ENCODE assay signal across 15 cellular contexts in the genomic region with DNA sequence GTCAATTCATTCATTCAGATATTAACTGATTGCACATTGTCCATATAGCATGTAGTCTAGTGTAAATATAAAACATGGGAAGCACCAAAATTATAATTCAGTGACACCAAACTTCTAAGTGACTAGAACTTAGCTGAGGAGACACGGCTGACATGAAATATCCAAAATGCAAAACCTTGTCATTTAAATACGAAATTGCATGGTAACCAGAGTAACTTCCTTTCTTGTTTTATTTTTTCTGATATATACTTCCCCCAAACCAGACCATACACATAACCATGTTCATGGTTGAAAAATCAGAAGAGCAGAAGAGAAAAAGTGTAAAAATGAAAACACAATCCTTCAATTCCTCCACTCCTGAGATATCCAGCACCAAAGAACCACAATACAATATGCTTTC. TPM values are rescaled to one million over a fixed set of nuclear protein-coding genes. Genes with fewer than 3 reads are reported as not detected.
DNase-seq lines count a peak whose midpoint lies in the region; ATAC-seq and FAIRE-seq lines count a peak whose summit lies in the region.
"Had no signal": no experiment of that assay in that cellular context is flagged by ENCODE, and none has a peak within 500 bp of the region (broad histone marks: within the 10 kb centered on the region; RNA-seq: fewer than 3 reads in every experiment).

No MANE protein-coding gene starts in this region.

- no peak overlapping the region for H3K27ac ChIP-seq in CD4-positive, CD25-positive, alpha-beta regulatory T cell (ENCODE audit: insufficient read depth, low read length, poor library complexity, severe bottlenecking)
- H3K27ac ChIP-seq: VCaP had no signal

- peaks cover 0 to 2% (median 0%) of the 10 kb centered on the region in 7 donors for H3K9me3 Mint-ChIP-seq in CD4-positive, CD25-positive, alpha-beta regulatory T cell
- no peaks in the 10 kb centered on the region for H3K9me3 Mint-ChIP-seq in activated CD4-positive, alpha-beta memory T cell treated with anti-CD3 and anti-CD28 coated beads, Interleukin-2, amount 10 ng/mL, durations not matched to agents 7 days and 5 days
- no peaks in the 10 kb centered on the region for H3K9me3 Mint-ChIP-seq in memory B cell

- H3K4me1 ChIP-seq in CD4-positive, CD25-positive, alpha-beta regulatory T cell (ENCODE audit: control insufficient read depth, insufficient read depth, low read length, poor library complexity, severe bottlenecking) = peaks cover 42% of the 10 kb centered on the region

- POLR2A ChIA-PET in activated CD4-positive, alpha-beta memory T cell treated with anti-CD3 and anti-CD28 coated beads, Interleukin-2, amount 10 ng/mL, durations not matched to agents 7 days and 5 days (lab: Charles Lee) = interaction anchor here (1.2 to 1.3 kb wide), 2 partner anchors 38 to 47 kb away, joined by 3 to 4 read pairs; partner anchors contain the start of gene CBLB

- peaks cover 36 to 81% (median 70%) of the 10 kb centered on the region in 4 donors for H3K4me1 Mint-ChIP-seq in CD4-positive, CD25-positive, alpha-beta regulatory T cell
- H3K4me1 Mint-ChIP-seq in activated CD4-positive, alpha-beta memory T cell treated with anti-CD3 and anti-CD28 coated beads, Interleukin-2, amount 10 ng/mL, durations not matched to agents 7 days and 5 days = peaks cover 75% of the 10 kb centered on the region
- peaks cover 49% of the 10 kb centered on the region for H3K4me1 Mint-ChIP-seq in memory B cell

- no peaks in the 10 kb centered on the region for H3K9me3 ChIP-seq in CD4-positive, CD25-positive, alpha-beta regulatory T cell (ENCODE audit: control insufficient read depth in 2 of 2, low read length in 2 of 2)

- H3K36me3 ChIP-seq in CD4-positive, CD25-positive, alpha-beta regulatory T cell (ENCODE audit: control insufficient read depth, insufficient read depth, low read length) = no peaks in the 10 kb centered on the region

- no peak overlapping the region for H3K4me3 ChIP-seq in CD4-positive, CD25-positive, alpha-beta regulatory T cell (ENCODE audit: low read depth, low read length)

- peaks cover 26% of the 10 kb centered on the region for H3K36me3 Mint-ChIP-seq in CD4-positive, CD25-positive, alpha-beta regulatory T cell
- peaks cover 57% of the 10 kb centered on the region for H3K36me3 Mint-ChIP-seq in activated CD4-positive, alpha-beta memory T cell treated with anti-CD3 and anti-CD28 coated beads, Interleukin-2, amount 10 ng/mL, durations not matched to agents 7 days and 5 days (ENCODE audit: low read depth)
- H3K36me3 Mint-ChIP-seq in memory B cell = peaks cover 21% of the 10 kb centered on the region

- DNase-seq in CD4-positive, CD25-positive, alpha-beta regulatory T cell = no peak
- no peak for DNase-seq in GM18507 (ENCODE audit: extremely low spot score, insufficient read length, low read depth)
- DNase-seq in activated CD4-positive, alpha-beta memory T cell treated with anti-CD3 and anti-CD28 coated beads, Interleukin-2, amount 10 ng/mL, durations not matched to agents 7 days and 5 days = no peak
- DNase-seq in memory B cell (ENCODE audit: low spot score in 2 of 2) = peak in 1 of 2 donors; percentile 42
- no peak for DNase-seq in activated gamma-delta T cell treated with Interleukin-2 at 50 U/mL for 16 hours
- no peak for DNase-seq in inferior parietal cortex (ENCODE audit: extremely low spot score)
- DNase-seq: islet precursor cell; mesendoderm; NCI-H146; stimulated activated CD4-positive, alpha-beta T cell treated with anti-CD3 and anti-CD28 coated beads, Interleukin-4, amount 100 ng/mL, for 1 hour had no signal

- H3K27me3 Mint-ChIP-seq in CD4-positive, CD25-positive, alpha-beta regulatory T cell = no peaks in the 10 kb centered on the region
- H3K27me3 Mint-ChIP-seq in activated CD4-positive, alpha-beta memory T cell treated with anti-CD3 and anti-CD28 coated beads, Interleukin-2, amount 10 ng/mL, durations not matched to agents 7 days and 5 days = no peaks in the 10 kb centered on the region
- no peaks in the 10 kb centered on the region for H3K27me3 Mint-ChIP-seq in memory B cell

- peak overlapping the region; percentile 71 to 93 (median 71) for H3K27ac Mint-ChIP-seq in CD4-positive, CD25-positive, alpha-beta regulatory T cell
- peak overlapping the region; percentile 74 for H3K27ac Mint-ChIP-seq in activated CD4-positive, alpha-beta memory T cell treated with anti-CD3 and anti-CD28 coated beads, Interleukin-2, amount 10 ng/mL, durations not matched to agents 7 days and 5 days
- peak overlapping the region; percentile 89 for H3K27ac Mint-ChIP-seq in memory B cell

- CTCF ChIA-PET in activated CD4-positive, alpha-beta memory T cell treated with anti-CD3 and anti-CD28 coated beads, Interleukin-2, amount 10 ng/mL, durations not matched to agents 7 days and 5 days (lab: Charles Lee) = no interaction called here

- peak overlapping the region in 3 of 4 donors; percentile 7 to 53 (median 39) for H3K4me3 Mint-ChIP-seq in CD4-positive, CD25-positive, alpha-beta regulatory T cell
- H3K4me3 Mint-ChIP-seq in activated CD4-positive, alpha-beta memory T cell treated with anti-CD3 and anti-CD28 coated beads, Interleukin-2, amount 10 ng/mL, durations not matched to agents 7 days and 5 days = peak overlapping the region; percentile 30
- H3K4me3 Mint-ChIP-seq in memory B cell = peak overlapping the region; percentile 70
- H3K4me3 Mint-ChIP-seq: CD14-positive monocyte had no signal

- no peaks in the 10 kb centered on the region for H3K27me3 ChIP-seq in CD4-positive, CD25-positive, alpha-beta regulatory T cell (ENCODE audit: control insufficient read depth, insufficient read depth, low read length)

- peak; percentile 61 for FAIRE-seq in GM18507 (lab: Jason Lieb, UNC)
- FAIRE-seq: urothelium cell line had no signal

- no peak for ATAC-seq in CD4-positive, CD25-positive, alpha-beta regulatory T cell (ENCODE audit: low read depth in 2 of 2)
- peak; percentile 96 for ATAC-seq in memory B cell (ENCODE audit: low read depth)
- no peak for ATAC-seq in GM19395 (IDR thresholded peaks at IDR 0.05; ENCODE audit: unreplicated experiment)
- ATAC-seq: SK-N-SH treated with all-trans-retinoic acid at 6 μM for 48 hours had no signal

RNA-seq across cellular contexts. Expression of gene CBLB, which starts 38.0 kb away (rescaled TPM):
- total RNA-seq in CD4-positive, CD25-positive, alpha-beta regulatory T cell = 83.1 TPM
- 10 to 100 TPM; 23.9 to 36.4 (median 29.9) TPM for polyA plus RNA-seq in CD4-positive, CD25-positive, alpha-beta regulatory T cell
- total RNA-seq in activated CD4-positive, alpha-beta memory T cell treated with anti-CD3 and anti-CD28 coated beads, Interleukin-2, amount 10 ng/mL, durations not matched to agents 7 days and 5 days = 10 to 100 TPM; 68.8 to 76.3 TPM
